7 cellular contexts compared by ENCODE assay signal in genomic region chr3:120450914-120451669, GRCh38. TPM values are rescaled to one million over a fixed set of nuclear protein-coding genes. Genes with fewer than 3 reads are reported as not detected.
DNase-seq lines count a peak whose midpoint lies in the region; ATAC-seq and TF ChIP-seq lines count a peak whose summit lies in the region.

Gene FSTL1 (minus strand): TSS chr3:120450992. CDS start chr3:120450746, 246 bp downstream.

- TF ChIP-seq CTCF in fibroblast of lung (conservative IDR thresholded peaks at IDR 0.05 in 1 of 2, IDR thresholded peaks at IDR 0.05 in 1 of 2; ENCODE audit: low read depth in 1 of 2, low read length in 2 of 2) (no peak), uterus (IDR thresholded peaks at IDR 0.05) (no peak)

- peaks cover 9% of the 10 kb centered on the region for H3K36me3 ChIP-seq in H7 (replicated peaks; ENCODE audit: control insufficient read depth, insufficient read depth, low read length)
- H3K36me3 ChIP-seq in fibroblast of lung (ENCODE audit: control insufficient read depth, insufficient read depth, low read length), result peaks cover 2% of the 10 kb centered on the region
- H3K36me3 ChIP-seq in muscle layer of colon (ENCODE audit: insufficient read depth, low read length), result peaks cover 8% of the 10 kb centered on the region
- H3K36me3 ChIP-seq in uterus, result no peaks in the 10 kb centered on the region

- TF ChIP-seq POLR2A in uterus (IDR thresholded peaks at IDR 0.05), result peak in 1 of 2 donors; percentile 83

- peaks cover 9% of the 10 kb centered on the region for H3K4me1 Mint-ChIP-seq in T-helper 17 cell

- H3K27ac Mint-ChIP-seq in T-helper 17 cell, result no peak within 1 kb of the TSS

- peak within 1 kb of the TSS; percentile 77 for H3K4me2 ChIP-seq in fibroblast of lung (ENCODE audit: extremely low read depth, insufficient read depth, low read length)

- peaks cover 45% of the 10 kb centered on the region for H3K79me2 ChIP-seq in fibroblast of lung (ENCODE audit: control insufficient read depth, insufficient read depth, low read length)

- peak within 1 kb of the TSS; percentile 96 for H3K4me3 ChIP-seq in H7 (ENCODE audit: insufficient read depth, low read depth, low read length)
- H3K4me3 ChIP-seq in fibroblast of lung (replicated peaks in 1 of 4; ENCODE audit: control extremely low read depth in 1 of 4, insufficient read depth in 1 of 4, low read depth in 3 of 4, low read length in 4 of 4), result peak within 1 kb of the TSS; percentile 69 to 93 (median 80)
- peak within 1 kb of the TSS; percentile 69 to 86 for H3K4me3 ChIP-seq in muscle layer of colon (ENCODE audit: low read depth in 1 of 2, low read length in 2 of 2)
- H3K4me3 ChIP-seq in uterus, result peak within 1 kb of the TSS; percentile 72 to 78

- H3K27ac ChIP-seq in fibroblast of lung (ENCODE audit: insufficient read depth, low read length) (peak within 1 kb of the TSS; percentile 92), muscle layer of colon (ENCODE audit: low read depth, low read length) (peak within 1 kb of the TSS; percentile 84), uterus (peak within 1 kb of the TSS; percentile 92 to 96)

- H3K4me3 Mint-ChIP-seq in T-helper 17 cell, result peak within 1 kb of the TSS; percentile 86

- H3K36me3 Mint-ChIP-seq in T-helper 17 cell (ENCODE audit: low read depth), result peaks cover 13% of the 10 kb centered on the region

- H3K9ac ChIP-seq in fibroblast of lung (ENCODE audit: insufficient read depth, low read length) (peak within 1 kb of the TSS; percentile 97), muscle layer of colon (ENCODE audit: low read length) (peak within 1 kb of the TSS; percentile 91)

- ATAC-seq in T-helper 17 cell, result no peak

- intact Hi-C loops in uterus (cut with DNase I; ENCODE audit: low total_unique reads), result no loop called here

- H3K27me3 ChIP-seq in H7 (ENCODE audit: control insufficient read depth, insufficient read depth, low read length) (no peaks in the 10 kb centered on the region; the same call in 1 of the 2 replicates), fibroblast of lung (ENCODE audit: control insufficient read depth, insufficient read depth, low read length) (no peaks in the 10 kb centered on the region), muscle layer of colon (ENCODE audit: control insufficient read depth in 1 of 2, insufficient read depth in 2 of 2, low read length in 2 of 2) (no peaks in the 10 kb centered on the region), uterus (no peaks in the 10 kb centered on the region)

- H3K9me3 ChIP-seq in T-helper 17 cell (ENCODE audit: control insufficient read depth, low read length, poor library complexity, severe bottlenecking) (no peaks in the 10 kb centered on the region), fibroblast of lung (ENCODE audit: control insufficient read depth, insufficient read depth, low read depth, low read length) (no peaks in the 10 kb centered on the region), muscle layer of colon (ENCODE audit: low read length) (no peaks in the 10 kb centered on the region), uterus (no peaks in the 10 kb centered on the region)

- H3K27me3 Mint-ChIP-seq in T-helper 17 cell, result peaks cover 63% of the 10 kb centered on the region

- DNase-seq in H7, result peak; percentile 94
- DNase-seq in T-helper 17 cell, result no peak
- peak; percentile 68 to 83 for DNase-seq in fibroblast of lung (ENCODE audit: low read depth in 2 of 2)
- peak; percentile 78 to 79 for DNase-seq in uterus
- no peak for DNase-seq in stimulated activated CD8-positive, alpha-beta memory T cell treated with anti-CD3 and anti-CD28 coated beads, Interleukin-4, amount 100 ng/mL, for 48 hours
- DNase-seq in stimulated activated CD4-positive, alpha-beta T cell treated with anti-CD3 and anti-CD28 coated beads, Interleukin-1b, Interleukin-23, amount 100 ng/mL, for 48 hours, result no peak

- peak within 1 kb of the TSS; percentile 60 for H2AFZ ChIP-seq in fibroblast of lung (ENCODE audit: low read length)

- peaks cover 14% of the 10 kb centered on the region for H3K4me1 ChIP-seq in fibroblast of lung (ENCODE audit: control insufficient read depth, extremely low read depth, insufficient read depth, low read length)
- H3K4me1 ChIP-seq in muscle layer of colon (ENCODE audit: insufficient read depth, low read length), result peaks cover 32% of the 10 kb centered on the region
- peaks cover 0 to 4% of the 10 kb centered on the region in 2 donors for H3K4me1 ChIP-seq in uterus

- no peaks in the 10 kb centered on the region for H4K20me1 ChIP-seq in fibroblast of lung (ENCODE audit: control insufficient read depth, extremely low read depth, insufficient read depth, low read length)

RNA-seq across cellular contexts. Expression of gene FSTL1, which starts in this region (rescaled TPM):
- 318 and 343 TPM in 2 replicates for total RNA-seq in H7 (2014; rRNA removed; shearing (Covaris generic))
- total RNA-seq in T-helper 17 cell (10 to 100 TPM in 1 of 2 donors, 1 to 10 TPM in 1; 1.1 to 17.4 TPM), fibroblast of lung (279 and 309 TPM in 2 replicates), uterus (1,000 to 10,000 TPM in 1 of 4 donors, 100 to 1,000 TPM in 3; 311 to 1,355 (median 418) TPM)
- polyA plus RNA-seq in fibroblast of lung, result 583 and 1,500 TPM in 2 replicates
- 501 and 1,132 TPM in 2 replicates for polyA plus RNA-seq in fibroblast of lung (2012)
- 681 and 1,171 TPM in 2 replicates for polyA minus RNA-seq in fibroblast of lung (ENCODE audit: low replicate concordance)

Comparison
In these comparisons a context has a peak if more than half of its experiments do, and no peak if none do; other contexts are left out.
1. RNA of gene FSTL1 (total RNA-seq): 311 to 1,355 TPM in uterus, 318 to 343 TPM in H7 and 279 to 309 TPM in fibroblast of lung; 1.1 to 17.4 TPM in T-helper 17 cell; every median in the first group is over 10 times any median in the second.
2. DNase-seq: peak in H7 (single experiment), fibroblast of lung (2 of 2) and uterus (2 of 2); none in T-helper 17 cell (0 of 3), stimulated activated CD8-positive, alpha-beta memory T cell treated with anti-CD3 and anti-CD28 coated beads, Interleukin-4, amount 100 ng/mL, for 48 hours (single experiment) and stimulated activated CD4-positive, alpha-beta T cell treated with anti-CD3 and anti-CD28 coated beads, Interleukin-1b, Interleukin-23, amount 100 ng/mL, for 48 hours (single experiment).
3. Peak in every context shown above with its lines, with median percentiles within 50 percentile points of each other: H3K4me3 ChIP-seq and H3K27ac ChIP-seq.